15 cellular contexts compared by ENCODE assay signal in genomic region chr16:31527617-31528287, GRCh38. TPM values are rescaled to one million over a fixed set of nuclear protein-coding genes. Genes with fewer than 3 reads are reported as not detected.
A peak's percentile ranks its signal among the peaks of the same experiment; 100 is the strongest.
DNase-seq lines count a peak whose midpoint lies in the region; ATAC-seq, FAIRE-seq and TF ChIP-seq lines count a peak whose summit lies in the region.
"Had no signal": no experiment of that assay in that cellular context is flagged by ENCODE, and none has a peak within 500 bp of the region (broad histone marks: within the 10 kb centered on the region; RNA-seq: fewer than 3 reads in every experiment).

Gene AHSP (plus strand): TSS chr16:31527900. CDS start chr16:31528140, 240 bp downstream.

- H3F3A ChIP-seq in Loucy (ENCODE audit: low read depth) = no peaks in the 10 kb centered on the region

- peak within 1 kb of the TSS; percentile 50 for H3K4me3 Mint-ChIP-seq in CD8-positive, alpha-beta T cell

- no peak for ATAC-seq in CD8-positive, alpha-beta T cell
- ATAC-seq: stimulated activated effector memory CD8-positive, alpha-beta T cell treated with anti-CD3 and anti-CD28 coated beads, Interleukin-12 subunit alpha, Interleukin-12 subunit beta, amount 100 ng/mL, for 72 hours had no signal

- H4K20me1 ChIP-seq in Loucy (ENCODE audit: insufficient read depth, low read length, poor library complexity, severe bottlenecking) = no peaks in the 10 kb centered on the region

- H3K27ac ChIP-seq in CD8-positive, alpha-beta T cell (ENCODE audit: low read depth, low read length) = no peak within 1 kb of the TSS
- H3K27ac ChIP-seq in rectal smooth muscle tissue (ENCODE audit: low read depth, low read length) = no peak within 1 kb of the TSS
- H3K27ac ChIP-seq: neutrophil had no signal

- POLR2A ChIA-PET in CD8-positive, alpha-beta T cell (lab: Charles Lee) = no interaction called here

- H3K9me3 ChIP-seq in CD8-positive, alpha-beta T cell (ENCODE audit: low read length) = no peaks in the 10 kb centered on the region
- H3K9me3 ChIP-seq in Loucy (ENCODE audit: insufficient read depth, low read depth, low read length) = no peaks in the 10 kb centered on the region
- H3K9me3 ChIP-seq: HAP-1, neutrophil had no signal

- no peaks in the 10 kb centered on the region for H3K36me3 ChIP-seq in CD8-positive, alpha-beta T cell (ENCODE audit: insufficient read depth, low read length)
- H3K36me3 ChIP-seq in Loucy (ENCODE audit: insufficient read depth, low read length) (no peaks in the 10 kb centered on the region), rectal smooth muscle tissue (ENCODE audit: control insufficient read depth, insufficient read depth, low read length) (no peaks in the 10 kb centered on the region)
- H3K36me3 ChIP-seq: HAP-1, neutrophil had no signal

- H3K27me3 ChIP-seq in CD8-positive, alpha-beta T cell (ENCODE audit: insufficient read depth, low read length) = no peaks in the 10 kb centered on the region
- H3K27me3 ChIP-seq in Loucy (ENCODE audit: insufficient read depth, low read length, poor library complexity, severe bottlenecking) (no peaks in the 10 kb centered on the region), rectal smooth muscle tissue (ENCODE audit: control insufficient read depth, insufficient read depth, low read length) (no peaks in the 10 kb centered on the region)

- peak within 1 kb of the TSS; percentile 44; the same call in 1 of the 2 replicates for H2AFZ ChIP-seq in Loucy (ENCODE audit: low read length)

- TF ChIP-seq CTCF in CD8-positive, alpha-beta T cell (IDR thresholded peaks at IDR 0.05) = no peak
- no peak for TF ChIP-seq CTCF in Loucy (conservative IDR thresholded peaks at IDR 0.05; ENCODE audit: low read length)

- peaks cover 22% of the 10 kb centered on the region for H3K27me3 Mint-ChIP-seq in CD8-positive, alpha-beta T cell (ENCODE audit: low read depth)

- no peaks in the 10 kb centered on the region for H3K9me3 Mint-ChIP-seq in CD8-positive, alpha-beta T cell
- H3K9me3 Mint-ChIP-seq: stimulated activated effector memory CD8-positive, alpha-beta T cell treated with anti-CD3 and anti-CD28 coated beads, Interleukin-12 subunit alpha, Interleukin-12 subunit beta, amount 100 ng/mL, for 72 hours had no signal

- H3K4me1 Mint-ChIP-seq in CD8-positive, alpha-beta T cell (ENCODE audit: low read depth) = peaks cover 7% of the 10 kb centered on the region

- CTCF ChIA-PET in CD8-positive, alpha-beta T cell (lab: Charles Lee) = no interaction called here

- H3K79me2 ChIP-seq in Loucy (ENCODE audit: insufficient read depth, low read length) = no peaks in the 10 kb centered on the region

- peaks cover 9% of the 10 kb centered on the region for H3K4me1 ChIP-seq in CD8-positive, alpha-beta T cell (ENCODE audit: insufficient read depth, low read length)
- H3K4me1 ChIP-seq in Loucy (ENCODE audit: insufficient read depth, low read length, poor library complexity, severe bottlenecking) (peaks cover 47% of the 10 kb centered on the region), rectal smooth muscle tissue (ENCODE audit: control insufficient read depth, insufficient read depth, low read length) (peaks cover 3% of the 10 kb centered on the region)
- H3K4me1 ChIP-seq: HAP-1 had no signal

- no peak for DNase-seq in CD8-positive, alpha-beta T cell
- DNase-seq in erythroblast (lab: John Stamatoyannopoulos, UW) = peak; percentile 92 to 96
- DNase-seq in retina = no peak
- no peak for DNase-seq in DMS114 treated with DMSO at 0.1 percent for 48 hours (lab: John Stamatoyannopoulos, UW; ENCODE audit: unreplicated experiment)
- no peak for DNase-seq in NCI-H748 (lab: John Stamatoyannopoulos, UW; ENCODE audit: unreplicated experiment)
- DNase-seq in HTR-8/SVneo (ENCODE audit: insufficient read length, low spot score) = no peak
- DNase-seq: Calu3, Kasumi-1, T-helper 2 cell had no signal

- H3K9ac ChIP-seq in Loucy (ENCODE audit: low read depth, low read length, poor library complexity, severe bottlenecking) (peak within 1 kb of the TSS; percentile 27), rectal smooth muscle tissue (ENCODE audit: low read length) (no peak within 1 kb of the TSS)

- no peaks in the 10 kb centered on the region for H3K9me2 ChIP-seq in Loucy (replicated peaks; ENCODE audit: low read depth, low read length)

- no peak within 1 kb of the TSS for H3K27ac Mint-ChIP-seq in CD8-positive, alpha-beta T cell
- H3K27ac Mint-ChIP-seq: stimulated activated effector memory CD8-positive, alpha-beta T cell treated with anti-CD3 and anti-CD28 coated beads, Interleukin-12 subunit alpha, Interleukin-12 subunit beta, amount 100 ng/mL, for 72 hours had no signal

- H3K4me3 ChIP-seq in CD8-positive, alpha-beta T cell (ENCODE audit: low read depth, low read length) = no peak within 1 kb of the TSS
- H3K4me3 ChIP-seq in Loucy (ENCODE audit: low read length, poor library complexity, severe bottlenecking) (peak within 1 kb of the TSS; percentile 7), rectal smooth muscle tissue (ENCODE audit: low read length) (peak within 1 kb of the TSS; percentile 14)
- H3K4me3 ChIP-seq: HAP-1 had no signal

- no peak for FAIRE-seq in HTR-8/SVneo (lab: Jason Lieb, UNC)

- no peaks in the 10 kb centered on the region for H3K36me3 Mint-ChIP-seq in CD8-positive, alpha-beta T cell
- H3K36me3 Mint-ChIP-seq: stimulated activated effector memory CD8-positive, alpha-beta T cell treated with anti-CD3 and anti-CD28 coated beads, Interleukin-12 subunit alpha, Interleukin-12 subunit beta, amount 100 ng/mL, for 72 hours had no signal

- intact Hi-C loops in CD8-positive, alpha-beta T cell (cut with DNase I, micrococcal nuclease) = no loop called here

- peak; percentile 99 for TF ChIP-seq POLR2A in erythroblast (IDR thresholded peaks at IDR 0.05; ENCODE audit: low read length)

- peak within 1 kb of the TSS; percentile 28 for H3K4me2 ChIP-seq in Loucy (ENCODE audit: low read depth, low read length, poor library complexity, severe bottlenecking)

RNA-seq across cellular contexts. Expression of gene AHSP, which starts in this region (rescaled TPM):
- total RNA-seq in CD8-positive, alpha-beta T cell = not detected
- total RNA-seq: Calu3, OCI-LY7 had no signal

Comparison
In these comparisons a context has a peak if more than half of its experiments do, and no peak if none do; other contexts are left out.
1. DNase-seq: peak in erythroblast (2 of 2); none in CD8-positive, alpha-beta T cell (0 of 7), retina (single experiment), DMS114 treated with DMSO at 0.1 percent for 48 hours (single experiment), NCI-H748 (single experiment) and HTR-8/SVneo (single experiment).